In genomic region chr12:69385038-69385437, GRCh38 we compare ENCODE assay signal across 1 cellular context.
TF ChIP-seq lines count a peak whose summit lies in the region.

No MANE protein-coding gene starts in this region.

TF ChIP-seq in K562, 482 proteins besides CTCF, POLR2A, EP300 and RAD21 (continued from another document):
- TF ChIP-seq, protein P1, sequence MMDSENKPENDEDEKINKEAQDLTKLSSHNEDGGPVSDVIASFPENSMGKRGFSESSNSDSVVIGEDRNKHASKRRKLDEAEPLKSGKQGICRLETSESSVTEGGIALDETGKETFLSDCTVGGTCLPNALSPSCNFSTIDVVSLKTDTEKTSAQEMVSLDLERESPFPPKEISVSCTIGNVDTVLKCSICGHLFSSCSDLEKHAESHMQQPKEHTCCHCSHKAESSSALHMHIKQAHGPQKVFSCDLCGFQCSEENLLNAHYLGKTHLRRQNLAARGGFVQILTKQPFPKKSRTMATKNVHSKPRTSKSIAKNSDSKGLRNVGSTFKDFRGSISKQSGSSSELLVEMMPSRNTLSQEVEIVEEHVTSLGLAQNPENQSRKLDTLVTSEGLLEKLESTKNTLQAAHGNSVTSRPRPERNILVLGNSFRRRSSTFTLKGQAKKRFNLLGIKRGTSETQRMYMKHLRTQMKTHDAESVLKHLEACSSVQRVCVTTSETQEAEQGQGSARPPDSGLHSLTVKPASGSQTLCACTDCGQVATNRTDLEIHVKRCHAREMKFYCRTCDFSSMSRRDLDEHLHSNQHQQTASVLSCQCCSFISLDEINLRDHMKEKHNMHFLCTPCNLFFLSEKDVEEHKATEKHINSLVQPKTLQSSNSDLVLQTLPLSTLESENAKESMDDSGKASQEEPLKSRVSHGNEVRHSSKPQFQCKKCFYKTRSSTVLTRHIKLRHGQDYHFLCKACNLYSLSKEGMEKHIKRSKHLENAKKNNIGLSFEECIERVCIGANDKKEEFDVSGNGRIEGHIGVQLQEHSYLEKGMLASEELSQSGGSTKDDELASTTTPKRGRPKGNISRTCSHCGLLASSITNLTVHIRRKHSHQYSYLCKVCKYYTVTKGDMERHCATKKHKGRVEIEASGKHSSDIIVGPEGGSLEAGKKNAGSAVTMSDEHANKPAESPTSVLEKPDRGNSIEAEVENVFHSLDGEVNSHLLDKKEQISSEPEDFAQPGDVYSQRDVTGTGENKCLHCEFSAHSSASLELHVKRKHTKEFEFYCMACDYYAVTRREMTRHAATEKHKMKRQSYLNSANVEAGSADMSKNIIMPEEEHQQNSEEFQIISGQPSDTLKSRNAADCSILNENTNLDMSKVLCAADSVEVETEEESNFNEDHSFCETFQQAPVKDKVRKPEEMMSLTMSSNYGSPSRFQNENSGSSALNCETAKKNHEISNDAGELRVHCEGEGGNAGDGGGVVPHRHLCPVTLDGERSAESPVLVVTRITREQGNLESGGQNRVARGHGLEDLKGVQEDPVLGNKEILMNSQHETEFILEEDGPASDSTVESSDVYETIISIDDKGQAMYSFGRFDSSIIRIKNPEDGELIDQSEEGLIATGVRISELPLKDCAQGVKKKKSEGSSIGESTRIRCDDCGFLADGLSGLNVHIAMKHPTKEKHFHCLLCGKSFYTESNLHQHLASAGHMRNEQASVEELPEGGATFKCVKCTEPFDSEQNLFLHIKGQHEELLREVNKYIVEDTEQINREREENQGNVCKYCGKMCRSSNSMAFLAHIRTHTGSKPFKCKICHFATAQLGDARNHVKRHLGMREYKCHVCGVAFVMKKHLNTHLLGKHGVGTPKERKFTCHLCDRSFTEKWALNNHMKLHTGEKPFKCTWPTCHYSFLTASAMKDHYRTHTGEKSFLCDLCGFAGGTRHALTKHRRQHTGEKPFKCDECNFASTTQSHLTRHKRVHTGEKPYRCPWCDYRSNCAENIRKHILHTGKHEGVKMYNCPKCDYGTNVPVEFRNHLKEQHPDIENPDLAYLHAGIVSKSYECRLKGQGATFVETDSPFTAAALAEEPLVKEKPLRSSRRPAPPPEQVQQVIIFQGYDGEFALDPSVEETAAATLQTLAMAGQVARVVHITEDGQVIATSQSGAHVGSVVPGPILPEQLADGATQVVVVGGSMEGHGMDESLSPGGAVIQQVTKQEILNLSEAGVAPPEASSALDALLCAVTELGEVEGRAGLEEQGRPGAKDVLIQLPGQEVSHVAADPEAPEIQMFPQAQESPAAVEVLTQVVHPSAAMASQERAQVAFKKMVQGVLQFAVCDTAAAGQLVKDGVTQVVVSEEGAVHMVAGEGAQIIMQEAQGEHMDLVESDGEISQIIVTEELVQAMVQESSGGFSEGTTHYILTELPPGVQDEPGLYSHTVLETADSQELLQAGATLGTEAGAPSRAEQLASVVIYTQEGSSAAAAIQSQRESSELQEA (IDR thresholded peaks at IDR 0.05; ENCODE audit: low read depth), result no peak
- no peak for TF ChIP-seq YBX1 (IDR thresholded peaks at IDR 0.05)
- no peak for TF ChIP-seq GABPA (tag; conservative IDR thresholded peaks at IDR 0.05; ENCODE audit: low read depth)
- no peak for TF ChIP-seq ZNF445 (CRISPR knock-in tag; IDR thresholded peaks at IDR 0.05; ENCODE audit: low read depth)
- TF ChIP-seq BDP1 (IDR thresholded peaks at IDR 0.05; ENCODE audit: insufficient read depth, insufficient read length), result no peak
- no peak for TF ChIP-seq BHLHE40 (IDR thresholded peaks at IDR 0.05; ENCODE audit: low read length)
- no peak for TF ChIP-seq DNMT1 (IDR thresholded peaks at IDR 0.05)
- no peak for TF ChIP-seq NCOA2 (IDR thresholded peaks at IDR 0.05; ENCODE audit: partially characterized antibody in 2 of 2)
- TF ChIP-seq SMAD3 (CRISPR knock-in tag; conservative IDR thresholded peaks at IDR 0.05), result no peak
- TF ChIP-seq, protein P2, sequence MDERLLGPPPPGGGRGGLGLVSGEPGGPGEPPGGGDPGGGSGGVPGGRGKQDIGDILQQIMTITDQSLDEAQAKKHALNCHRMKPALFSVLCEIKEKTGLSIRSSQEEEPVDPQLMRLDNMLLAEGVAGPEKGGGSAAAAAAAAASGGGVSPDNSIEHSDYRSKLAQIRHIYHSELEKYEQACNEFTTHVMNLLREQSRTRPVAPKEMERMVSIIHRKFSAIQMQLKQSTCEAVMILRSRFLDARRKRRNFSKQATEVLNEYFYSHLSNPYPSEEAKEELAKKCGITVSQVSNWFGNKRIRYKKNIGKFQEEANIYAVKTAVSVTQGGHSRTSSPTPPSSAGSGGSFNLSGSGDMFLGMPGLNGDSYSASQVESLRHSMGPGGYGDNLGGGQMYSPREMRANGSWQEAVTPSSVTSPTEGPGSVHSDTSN (CRISPR knock-in tag; IDR thresholded peaks at IDR 0.05; ENCODE audit: low read depth), result no peak
- TF ChIP-seq, protein P2 (tag; conservative IDR thresholded peaks at IDR 0.05; ENCODE audit: low read depth), result no peak
- TF ChIP-seq ZNF174 (CRISPR knock-in tag; IDR thresholded peaks at IDR 0.05), result no peak
- no peak for TF ChIP-seq IRF2 (CRISPR knock-in tag; IDR thresholded peaks at IDR 0.05)
